ENCODE assay signal across 9 cellular contexts in the genomic region with DNA sequence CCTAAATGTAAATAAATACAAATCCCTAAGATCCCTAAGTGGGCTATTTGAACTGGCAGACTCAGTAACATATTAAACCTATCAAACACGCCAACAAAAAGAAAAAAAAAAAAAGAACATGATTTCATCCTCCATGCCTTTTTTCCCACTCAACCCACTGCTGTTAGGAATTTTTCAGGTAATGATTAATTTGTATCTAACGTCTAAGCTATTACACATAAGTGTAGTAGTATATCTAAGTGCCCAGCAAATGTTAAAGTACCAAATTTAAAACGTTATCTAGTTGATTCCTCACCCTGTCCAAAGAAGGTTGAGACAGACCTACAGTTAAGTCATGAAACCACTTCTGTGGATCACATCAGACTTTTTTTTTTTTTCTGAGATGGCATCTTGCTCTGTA. TPM values are rescaled to one million over a fixed set of nuclear protein-coding genes. Genes with fewer than 3 reads are reported as not detected.
DNase-seq lines count a peak whose midpoint lies in the region; ATAC-seq and TF ChIP-seq lines count a peak whose summit lies in the region.
"Had no signal": no experiment of that assay in that cellular context is flagged by ENCODE, and none has a peak within 500 bp of the region (broad histone marks: within the 10 kb centered on the region; RNA-seq: fewer than 3 reads in every experiment).

No MANE protein-coding gene starts in this region.

- WGBS in hepatocyte (ENCODE audit: low lambda C conversion rate, missing lambda C conversion rate) = 58% methylated on average over 3 of the region's 3 CpGs

- H3K9me3 ChIP-seq in HEK293 (ENCODE audit: control insufficient read depth, insufficient read depth, low read depth, low read length) = no peaks in the 10 kb centered on the region
- H3K9me3 ChIP-seq in hepatocyte (ENCODE audit: low read depth) = no peaks in the 10 kb centered on the region

- peak overlapping the region; percentile 89 for H3K27ac Mint-ChIP-seq in activated naive CD8-positive, alpha-beta T cell treated with anti-CD3 and anti-CD28 coated beads, Interleukin-2, amount 50 U/mL, for 24 hours

- peaks cover 61% of the 10 kb centered on the region for H3K4me1 Mint-ChIP-seq in activated naive CD8-positive, alpha-beta T cell treated with anti-CD3 and anti-CD28 coated beads, Interleukin-2, amount 50 U/mL, for 24 hours

- H3K79me2 ChIP-seq in hepatocyte = peaks cover 93% of the 10 kb centered on the region

- peak overlapping the region; percentile 63 for H3K4me3 Mint-ChIP-seq in activated naive CD8-positive, alpha-beta T cell treated with anti-CD3 and anti-CD28 coated beads, Interleukin-2, amount 50 U/mL, for 24 hours

- H3K4me3 ChIP-seq in HEK293 (ENCODE audit: low read depth, low read length) (no peak overlapping the region), hepatocyte (no peak overlapping the region), skin epidermis (no peak overlapping the region)

- H3K4me1 ChIP-seq in HEK293 (ENCODE audit: control insufficient read depth, insufficient read depth, low read length) (peaks cover 10% of the 10 kb centered on the region), hepatocyte (ENCODE audit: insufficient read depth) (peaks cover 17% of the 10 kb centered on the region)

- peaks cover 22% of the 10 kb centered on the region for H4K20me1 ChIP-seq in hepatocyte (ENCODE audit: insufficient read depth, poor library complexity, severe bottlenecking)

- H3K9me2 ChIP-seq in hepatocyte (replicated peaks; ENCODE audit: insufficient read depth) = no peaks in the 10 kb centered on the region

- no peak overlapping the region for H2AFZ ChIP-seq in hepatocyte

- H3K27me3 ChIP-seq in hepatocyte = no peaks in the 10 kb centered on the region

- ATAC-seq in activated naive CD8-positive, alpha-beta T cell treated with anti-CD3 and anti-CD28 coated beads, Interleukin-2, amount 50 U/mL, for 24 hours = no peak

- DNase-seq in activated naive CD8-positive, alpha-beta T cell treated with anti-CD3 and anti-CD28 coated beads, Interleukin-2, amount 50 U/mL, for 24 hours = no peak
- DNase-seq in hepatocyte (ENCODE audit: low spot score) = no peak
- DNase-seq in activated effector memory CD4-positive, alpha-beta T cell treated with anti-CD3 and anti-CD28 coated beads, Interleukin-2, amount 50 U/mL, for 16 hours = no peak
- DNase-seq in NCI-H345 (lab: John Stamatoyannopoulos, UW) = no peak
- DNase-seq in DMS53 (lab: John Stamatoyannopoulos, UW) = no peak
- DNase-seq in NCI-H446 treated with DMSO at 0.1 percent for 48 hours (lab: John Stamatoyannopoulos, UW) = no peak
- DNase-seq: NCI-H510A had no signal

- H3K27ac ChIP-seq in HEK293 (ENCODE audit: extremely low read depth, low read depth, low read length) (peak overlapping the region; percentile 54; the same call in 1 of the 2 replicates), hepatocyte (peak overlapping the region; percentile 87), skin epidermis (peak overlapping the region in 19 of 21 experiments; percentile 37 to 86 (median 66))

- no peaks in the 10 kb centered on the region for H3K9me3 Mint-ChIP-seq in activated naive CD8-positive, alpha-beta T cell treated with anti-CD3 and anti-CD28 coated beads, Interleukin-2, amount 50 U/mL, for 24 hours

- peaks cover 67% of the 10 kb centered on the region for H3K36me3 Mint-ChIP-seq in activated naive CD8-positive, alpha-beta T cell treated with anti-CD3 and anti-CD28 coated beads, Interleukin-2, amount 50 U/mL, for 24 hours (ENCODE audit: low read depth)

- no peaks in the 10 kb centered on the region for H3K27me3 Mint-ChIP-seq in activated naive CD8-positive, alpha-beta T cell treated with anti-CD3 and anti-CD28 coated beads, Interleukin-2, amount 50 U/mL, for 24 hours

- no peak for TF ChIP-seq CTCF in HEK293 (tag by site-specific recombination; IDR thresholded peaks at IDR 0.05)
- TF ChIP-seq CTCF in hepatocyte (IDR thresholded peaks at IDR 0.05; ENCODE audit: poor library complexity) = no peak

- peak overlapping the region; percentile 8 for H3K4me2 ChIP-seq in hepatocyte

- POLR2A ChIA-PET in HEK293 (lab: Yijun Ruan, JAX) = interaction anchor here (1.4 to 1.5 kb wide), 2 partner anchors 16 to 37 kb away, joined by 3 to 14 read pairs; partner anchors contain the start of genes ARID4A and PSMA3

- H3K36me3 ChIP-seq in HEK293 (ENCODE audit: control insufficient read depth in 2 of 2, insufficient read depth in 1 of 2, low read length in 2 of 2) (peaks cover 58 to 60% of the 10 kb centered on the region in 2 experiments), hepatocyte (replicated peaks; ENCODE audit: insufficient read depth, low read depth) (no peaks in the 10 kb centered on the region)

- CTCF ChIA-PET in HEK293 (lab: Yijun Ruan, JAX) = interaction anchor here (0.6 to 1.1 kb wide), 3 partner anchors 59 to 116 kb away, joined by 4 to 5 read pairs (median 4); partner anchors contain the start of gene TOMM20L

TF ChIP-seq in HEK293, 187 proteins besides CTCF, POLR2A, EP300 and RAD21:
- TF ChIP-seq ZBTB1 (tag by site-specific recombination; IDR thresholded peaks at IDR 0.05) = no peak
- TF ChIP-seq, protein P1, sequence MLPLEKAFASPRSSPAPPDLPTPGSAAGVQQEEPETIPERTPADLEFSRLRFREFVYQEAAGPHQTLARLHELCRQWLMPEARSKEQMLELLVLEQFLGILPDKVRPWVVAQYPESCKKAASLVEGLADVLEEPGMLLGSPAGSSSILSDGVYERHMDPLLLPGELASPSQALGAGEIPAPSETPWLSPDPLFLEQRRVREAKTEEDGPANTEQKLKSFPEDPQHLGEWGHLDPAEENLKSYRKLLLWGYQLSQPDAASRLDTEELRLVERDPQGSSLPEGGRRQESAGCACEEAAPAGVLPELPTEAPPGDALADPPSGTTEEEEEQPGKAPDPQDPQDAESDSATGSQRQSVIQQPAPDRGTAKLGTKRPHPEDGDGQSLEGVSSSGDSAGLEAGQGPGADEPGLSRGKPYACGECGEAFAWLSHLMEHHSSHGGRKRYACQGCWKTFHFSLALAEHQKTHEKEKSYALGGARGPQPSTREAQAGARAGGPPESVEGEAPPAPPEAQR (tag by site-specific recombination; IDR thresholded peaks at IDR 0.05) = no peak
- TF ChIP-seq ZNF174 (tag by site-specific recombination; IDR thresholded peaks at IDR 0.05) = no peak
- no peak for TF ChIP-seq ZNF76 (tag by site-specific recombination; IDR thresholded peaks at IDR 0.05; ENCODE audit: borderline replicate concordance, low read depth)
- no peak for TF ChIP-seq ZNF292 (tag by site-specific recombination; IDR thresholded peaks at IDR 0.05; ENCODE audit: borderline replicate concordance, low read depth)
- no peak for TF ChIP-seq ZNF677 (tag by site-specific recombination; IDR thresholded peaks at IDR 0.05)
- TF ChIP-seq ZNF530 (tag by site-specific recombination; IDR thresholded peaks at IDR 0.05; ENCODE audit: low read depth) = no peak
- TF ChIP-seq ZNF501 (tag by site-specific recombination; IDR thresholded peaks at IDR 0.05) = no peak
- no peak for TF ChIP-seq ZNF560 (tag by site-specific recombination; IDR thresholded peaks at IDR 0.05; ENCODE audit: borderline replicate concordance)
- TF ChIP-seq, protein P2, sequence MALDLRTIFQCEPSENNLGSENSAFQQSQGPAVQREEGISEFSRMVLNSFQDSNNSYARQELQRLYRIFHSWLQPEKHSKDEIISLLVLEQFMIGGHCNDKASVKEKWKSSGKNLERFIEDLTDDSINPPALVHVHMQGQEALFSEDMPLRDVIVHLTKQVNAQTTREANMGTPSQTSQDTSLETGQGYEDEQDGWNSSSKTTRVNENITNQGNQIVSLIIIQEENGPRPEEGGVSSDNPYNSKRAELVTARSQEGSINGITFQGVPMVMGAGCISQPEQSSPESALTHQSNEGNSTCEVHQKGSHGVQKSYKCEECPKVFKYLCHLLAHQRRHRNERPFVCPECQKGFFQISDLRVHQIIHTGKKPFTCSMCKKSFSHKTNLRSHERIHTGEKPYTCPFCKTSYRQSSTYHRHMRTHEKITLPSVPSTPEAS (tag by site-specific recombination; IDR thresholded peaks at IDR 0.05) = no peak
TF ChIP-seq in HEK293: peak in this region for 0.

RNA-seq across cellular contexts. Expression of gene ARID4A, which starts 16.4 kb away (rescaled TPM):
- total RNA-seq in hepatocyte = 15.0 and 15.9 TPM in 2 replicates
- 17.2 and 24.8 TPM in 2 replicates for polyA plus RNA-seq in hepatocyte

RNA-seq across cellular contexts. Expression of gene PSMA3, which starts 37.3 kb away (rescaled TPM):
- 96.2 and 152 TPM in 2 replicates for total RNA-seq in hepatocyte
- polyA plus RNA-seq in hepatocyte = 174 and 186 TPM in 2 replicates
